In the genomic region with DNA sequence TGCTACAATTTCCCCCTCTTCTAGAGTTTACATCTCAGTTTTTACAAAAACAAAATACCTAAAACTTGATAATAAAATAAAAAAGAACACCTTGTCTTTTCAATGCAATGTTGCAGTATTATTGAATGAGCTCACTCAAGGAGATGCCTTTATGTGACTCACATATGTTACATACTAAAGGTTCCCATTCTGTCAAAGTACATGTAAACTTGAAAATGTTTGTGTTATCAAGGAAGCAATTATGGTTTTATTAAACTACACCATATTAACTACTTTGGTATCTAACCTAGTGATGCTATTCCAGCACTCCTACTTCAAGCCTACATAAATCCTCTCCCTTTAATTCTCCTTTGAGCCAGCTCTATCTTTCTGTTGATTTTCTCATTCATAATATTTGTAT, we compare ENCODE assay signal across 1 cellular context.
TF ChIP-seq lines count a peak whose summit lies in the region.

No MANE protein-coding gene starts in this region.

TF ChIP-seq in IMR-90, 13 proteins besides CTCF, POLR2A, EP300 and RAD21 (continued from another document):
- TF ChIP-seq ELK1 (IDR thresholded peaks at IDR 0.05; ENCODE audit: borderline replicate concordance, low read depth, low read length) (no peak), MAZ (IDR thresholded peaks at IDR 0.05; ENCODE audit: borderline replicate concordance, low read depth, low read length) (no peak), MXI1 (IDR thresholded peaks at IDR 0.05; ENCODE audit: borderline replicate concordance, low read depth, low read length) (no peak), SMC3 (IDR thresholded peaks at IDR 0.05; ENCODE audit: low read depth, low read length) (no peak)
- TF ChIP-seq, protein P1, sequence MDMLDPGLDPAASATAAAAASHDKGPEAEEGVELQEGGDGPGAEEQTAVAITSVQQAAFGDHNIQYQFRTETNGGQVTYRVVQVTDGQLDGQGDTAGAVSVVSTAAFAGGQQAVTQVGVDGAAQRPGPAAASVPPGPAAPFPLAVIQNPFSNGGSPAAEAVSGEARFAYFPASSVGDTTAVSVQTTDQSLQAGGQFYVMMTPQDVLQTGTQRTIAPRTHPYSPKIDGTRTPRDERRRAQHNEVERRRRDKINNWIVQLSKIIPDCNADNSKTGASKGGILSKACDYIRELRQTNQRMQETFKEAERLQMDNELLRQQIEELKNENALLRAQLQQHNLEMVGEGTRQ (IDR thresholded peaks at IDR 0.05; ENCODE audit: low read depth, low read length), result no peak
